ENCODE assay signal across 8 cellular contexts in the genomic region with DNA sequence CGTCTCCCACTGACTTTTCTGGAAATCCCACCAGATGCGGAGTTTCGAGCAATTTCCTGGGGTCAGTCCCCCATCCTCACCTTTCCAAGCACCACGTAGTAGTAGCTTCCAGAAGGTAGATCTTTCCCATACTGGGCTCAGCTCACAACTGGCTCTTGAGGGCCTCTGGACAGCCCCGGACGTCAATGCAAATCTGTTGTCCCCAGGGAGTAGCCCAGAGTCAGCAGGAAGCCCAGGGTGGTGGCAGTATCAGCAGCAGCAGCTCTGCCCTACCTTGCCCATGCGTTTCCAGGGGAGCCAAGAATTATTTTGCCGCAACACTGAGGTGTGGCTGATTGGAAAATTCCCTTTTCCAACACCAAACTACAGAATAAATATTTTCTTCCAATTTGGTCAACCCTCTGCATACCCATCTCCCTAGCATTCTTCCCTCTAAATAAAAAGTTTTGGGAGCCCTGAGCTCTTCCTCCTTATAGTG.
DNase-seq lines count a peak whose midpoint lies in the region; ATAC-seq and TF ChIP-seq lines count a peak whose summit lies in the region.

No MANE protein-coding gene starts in this region.

- H2AFZ ChIP-seq in KMS-11 (ENCODE audit: low read depth), result no peak overlapping the region

- no peaks in the 10 kb centered on the region for H3K9me3 ChIP-seq in DOHH2 (ENCODE audit: control insufficient read depth, insufficient read depth, low read length)
- H3K9me3 ChIP-seq in lower lobe of right lung, result no peaks in the 10 kb centered on the region

- H3K4me3 ChIP-seq in DOHH2 (ENCODE audit: low read length), result peak overlapping the region; percentile 96
- peak overlapping the region; percentile 38 for H3K4me3 ChIP-seq in KMS-11 (IDR thresholded peaks at IDR 0.05; ENCODE audit: insufficient read depth, low read depth, low read length)
- H3K4me3 ChIP-seq in lower lobe of right lung, result peak overlapping the region; percentile 76

- H3F3A ChIP-seq in DOHH2 (ENCODE audit: control insufficient read depth, insufficient read depth), result peaks cover 6% of the 10 kb centered on the region; the same call in 1 of the 2 replicates

- H3K9ac ChIP-seq in KMS-11, result peak overlapping the region; percentile 81

- H3K4me1 ChIP-seq in DOHH2 (ENCODE audit: control insufficient read depth, low read length) (peaks cover 69% of the 10 kb centered on the region), KMS-11 (ENCODE audit: low read depth, poor library complexity, severe bottlenecking) (peaks cover 61% of the 10 kb centered on the region), lower lobe of right lung (peaks cover 82% of the 10 kb centered on the region)

- H3K27me3 ChIP-seq in DOHH2 (ENCODE audit: control insufficient read depth, low read length), result no peaks in the 10 kb centered on the region
- H3K27me3 ChIP-seq in KMS-11 (ENCODE audit: insufficient read depth, low read depth), result no peaks in the 10 kb centered on the region
- no peaks in the 10 kb centered on the region for H3K27me3 ChIP-seq in lower lobe of right lung (ENCODE audit: low read depth)

- no peak for TF ChIP-seq CTCF in DOHH2 (IDR thresholded peaks at IDR 0.05; ENCODE audit: low read depth, low read length, poor library complexity, severe bottlenecking)
- no peak for TF ChIP-seq CTCF in KMS-11 (conservative IDR thresholded peaks at IDR 0.05; ENCODE audit: low read depth, low read length)
- TF ChIP-seq CTCF in lower lobe of right lung (IDR thresholded peaks at IDR 0.05), result no peak

- DNase-seq in lower lobe of right lung, result no peak
- no peak for DNase-seq in cerebellum (ENCODE audit: low spot score)
- no peak for DNase-seq in anterior cingulate cortex (lab: John Stamatoyannopoulos, UW)
- DNase-seq in activated CD8-positive, alpha-beta memory T cell treated with anti-CD3 and anti-CD28 coated beads, Interleukin-2, amount 50 U/mL, for 4 hours, result no peak
- DNase-seq in HCEC 1CT, result no peak

- peak overlapping the region; percentile 77 for H3K27ac ChIP-seq in DOHH2 (ENCODE audit: low read depth, low read length)
- peak overlapping the region; percentile 92 for H3K27ac ChIP-seq in KMS-11
- H3K27ac ChIP-seq in lower lobe of right lung, result peak overlapping the region; percentile 99

- H3K79me2 ChIP-seq in DOHH2 (ENCODE audit: control insufficient read depth, low read length), result peaks cover 59% of the 10 kb centered on the region
- H3K79me2 ChIP-seq in KMS-11 (ENCODE audit: insufficient read depth, low read depth), result peaks cover 76% of the 10 kb centered on the region

- peak; percentile 32 for ATAC-seq in GM19467 (IDR thresholded peaks at IDR 0.05; ENCODE audit: unreplicated experiment)
- no peak for ATAC-seq in lower lobe of right lung

- H3K4me2 ChIP-seq in DOHH2 (ENCODE audit: low read length) (peak overlapping the region; percentile 98), KMS-11 (peak overlapping the region; percentile 79)

- H4K20me1 ChIP-seq in DOHH2 (ENCODE audit: control insufficient read depth, insufficient read depth, low read depth, low read length), result no peaks in the 10 kb centered on the region
- no peaks in the 10 kb centered on the region for H4K20me1 ChIP-seq in KMS-11 (ENCODE audit: insufficient read depth)

- H3K9me2 ChIP-seq in DOHH2 (replicated peaks; ENCODE audit: control insufficient read depth, low read length), result no peaks in the 10 kb centered on the region

- H3K36me3 ChIP-seq in DOHH2 (ENCODE audit: control insufficient read depth, low read length) (peaks cover 18% of the 10 kb centered on the region), KMS-11 (ENCODE audit: insufficient read depth) (no peaks in the 10 kb centered on the region; the same call in 1 of the 2 replicates), lower lobe of right lung (peaks cover 40% of the 10 kb centered on the region)

- intact Hi-C loops in lower lobe of right lung (cut with DNase I), result no loop called here

Comparison
In these comparisons a context has a peak if more than half of its experiments do, and no peak if none do; other contexts are left out.
1. H3K4me3 ChIP-seq: peak in every context shown above with its lines; median percentile 96 in DOHH2; 76 in lower lobe of right lung; 38 in KMS-11.